Comparison of ENCODE assay signal across 1 cellular context in genomic region chr20:47318596-47319516, GRCh38.
TF ChIP-seq lines count a peak whose summit lies in the region.

No MANE protein-coding gene starts in this region.

TF ChIP-seq in HepG2, 621 proteins besides CTCF, POLR2A, EP300 and RAD21 (continued from another document and continues in another):
- TF ChIP-seq ZBTB2 (CRISPR knock-in tag; IDR thresholded peaks at IDR 0.05; ENCODE audit: low read depth) (no peak), SNAI1 (CRISPR knock-in tag; IDR thresholded peaks at IDR 0.05; ENCODE audit: borderline replicate concordance) (no peak), LCORL (IDR thresholded peaks at IDR 0.05) (no peak), LCORL (CRISPR knock-in tag; IDR thresholded peaks at IDR 0.05) (0 out of 2 replicates have a peak, but pooled peaks have one; percentile 7), MTF2 (CRISPR knock-in tag; IDR thresholded peaks at IDR 0.05; ENCODE audit: borderline replicate concordance) (no peak), ARNT2 (CRISPR knock-in tag; IDR thresholded peaks at IDR 0.05; ENCODE audit: low read depth) (no peak; the same call in 1 of the 2 replicates), SOX6 (IDR thresholded peaks at IDR 0.05) (no peak), SOX6 (CRISPR knock-in tag; IDR thresholded peaks at IDR 0.05) (peak; percentile 29; the same call in 1 of the 2 replicates), CC2D1A (CRISPR knock-in tag; IDR thresholded peaks at IDR 0.05) (0 out of 2 replicates have a peak, but pooled peaks have one; percentile 52), SKI (IDR thresholded peaks at IDR 0.05; ENCODE audit: partially characterized antibody) (no peak), NKX3-1 (CRISPR knock-in tag; IDR thresholded peaks at IDR 0.05) (no peak), RFX3 (CRISPR knock-in tag; IDR thresholded peaks at IDR 0.05) (no peak), DNMT1 (CRISPR knock-in tag; IDR thresholded peaks at IDR 0.05) (no peak), ZNF230 (CRISPR knock-in tag; IDR thresholded peaks at IDR 0.05) (peak; percentile 40; the same call in 1 of the 2 replicates), MEIS1 (CRISPR knock-in tag; IDR thresholded peaks at IDR 0.05; ENCODE audit: borderline replicate concordance) (peak; percentile 59; the same call in 1 of the 2 replicates), HDAC6 (IDR thresholded peaks at IDR 0.05; ENCODE audit: low read depth, low read length) (no peak), TEF (CRISPR knock-in tag; IDR thresholded peaks at IDR 0.05) (no peak), KAT7 (CRISPR knock-in tag; IDR thresholded peaks at IDR 0.05; ENCODE audit: borderline replicate concordance) (peak; percentile 66; the same call in 1 of the 2 replicates), ZNF567 (CRISPR knock-in tag; IDR thresholded peaks at IDR 0.05; ENCODE audit: borderline replicate concordance) (no peak; the same call in 1 of the 2 replicates), SNAPC4 (CRISPR knock-in tag; IDR thresholded peaks at IDR 0.05) (0 out of 2 replicates have a peak, but pooled peaks have one; percentile 54), PCBP1 (IDR thresholded peaks at IDR 0.05; ENCODE audit: borderline replicate concordance, low read depth, low read length) (no peak), TRIM24 (CRISPR knock-in tag; IDR thresholded peaks at IDR 0.05) (no peak), ZNF562 (CRISPR knock-in tag; IDR thresholded peaks at IDR 0.05; ENCODE audit: borderline replicate concordance) (no peak), ZNF619 (CRISPR knock-in tag; IDR thresholded peaks at IDR 0.05) (no peak), ARHGAP35 (CRISPR knock-in tag; IDR thresholded peaks at IDR 0.05; ENCODE audit: borderline replicate concordance) (peak; percentile 64; the same call in 1 of the 2 replicates), MXI1 (IDR thresholded peaks at IDR 0.05; ENCODE audit: borderline replicate concordance, low read depth, low read length) (peak; percentile 40; the same call in 1 of the 3 replicates), TEAD3 (CRISPR knock-in tag; optimal IDR thresholded peaks at IDR 0.05; ENCODE audit: borderline replicate concordance) (no peak), SAP130 (CRISPR knock-in tag; IDR thresholded peaks at IDR 0.05; ENCODE audit: low read depth) (peak; percentile 8; the same call in 1 of the 2 replicates), KDM2A (CRISPR knock-in tag; IDR thresholded peaks at IDR 0.05; ENCODE audit: borderline replicate concordance, low read depth) (peak; percentile 34; the same call in 1 of the 2 replicates), MEIS2 (CRISPR knock-in tag; IDR thresholded peaks at IDR 0.05) (peak; percentile 58), GTF3A (CRISPR knock-in tag; conservative IDR thresholded peaks at IDR 0.05) (peak; percentile 10; the same call in 1 of the 2 replicates), ZMYM3 (CRISPR knock-in tag; IDR thresholded peaks at IDR 0.05) (no peak), ZNF354B (CRISPR knock-in tag; IDR thresholded peaks at IDR 0.05) (peak; percentile 70; the same call in 1 of the 2 replicates), SMYD3 (CRISPR knock-in tag; IDR thresholded peaks at IDR 0.05) (no peak; the same call in 1 of the 2 replicates), POLR2AphosphoS5 (IDR thresholded peaks at IDR 0.05; ENCODE audit: low read depth, low read length) (no peak), ZNF121 (CRISPR knock-in tag; IDR thresholded peaks at IDR 0.05) (peak; percentile 73), UBTF (CRISPR knock-in tag; IDR thresholded peaks at IDR 0.05) (peak; percentile 54; the same call in 1 of the 2 replicates), ZNF264 (CRISPR knock-in tag; IDR thresholded peaks at IDR 0.05) (0 out of 2 replicates have a peak, but pooled peaks have one; percentile 4), ZNF570 (CRISPR knock-in tag; IDR thresholded peaks at IDR 0.05; ENCODE audit: borderline replicate concordance) (no peak), NR2F2 (IDR thresholded peaks at IDR 0.05; ENCODE audit: borderline replicate concordance, low read depth) (no peak), ETV5 (CRISPR knock-in tag; IDR thresholded peaks at IDR 0.05; ENCODE audit: borderline replicate concordance) (peak; percentile 11; the same call in 1 of the 2 replicates)
- TF ChIP-seq, protein P1, sequence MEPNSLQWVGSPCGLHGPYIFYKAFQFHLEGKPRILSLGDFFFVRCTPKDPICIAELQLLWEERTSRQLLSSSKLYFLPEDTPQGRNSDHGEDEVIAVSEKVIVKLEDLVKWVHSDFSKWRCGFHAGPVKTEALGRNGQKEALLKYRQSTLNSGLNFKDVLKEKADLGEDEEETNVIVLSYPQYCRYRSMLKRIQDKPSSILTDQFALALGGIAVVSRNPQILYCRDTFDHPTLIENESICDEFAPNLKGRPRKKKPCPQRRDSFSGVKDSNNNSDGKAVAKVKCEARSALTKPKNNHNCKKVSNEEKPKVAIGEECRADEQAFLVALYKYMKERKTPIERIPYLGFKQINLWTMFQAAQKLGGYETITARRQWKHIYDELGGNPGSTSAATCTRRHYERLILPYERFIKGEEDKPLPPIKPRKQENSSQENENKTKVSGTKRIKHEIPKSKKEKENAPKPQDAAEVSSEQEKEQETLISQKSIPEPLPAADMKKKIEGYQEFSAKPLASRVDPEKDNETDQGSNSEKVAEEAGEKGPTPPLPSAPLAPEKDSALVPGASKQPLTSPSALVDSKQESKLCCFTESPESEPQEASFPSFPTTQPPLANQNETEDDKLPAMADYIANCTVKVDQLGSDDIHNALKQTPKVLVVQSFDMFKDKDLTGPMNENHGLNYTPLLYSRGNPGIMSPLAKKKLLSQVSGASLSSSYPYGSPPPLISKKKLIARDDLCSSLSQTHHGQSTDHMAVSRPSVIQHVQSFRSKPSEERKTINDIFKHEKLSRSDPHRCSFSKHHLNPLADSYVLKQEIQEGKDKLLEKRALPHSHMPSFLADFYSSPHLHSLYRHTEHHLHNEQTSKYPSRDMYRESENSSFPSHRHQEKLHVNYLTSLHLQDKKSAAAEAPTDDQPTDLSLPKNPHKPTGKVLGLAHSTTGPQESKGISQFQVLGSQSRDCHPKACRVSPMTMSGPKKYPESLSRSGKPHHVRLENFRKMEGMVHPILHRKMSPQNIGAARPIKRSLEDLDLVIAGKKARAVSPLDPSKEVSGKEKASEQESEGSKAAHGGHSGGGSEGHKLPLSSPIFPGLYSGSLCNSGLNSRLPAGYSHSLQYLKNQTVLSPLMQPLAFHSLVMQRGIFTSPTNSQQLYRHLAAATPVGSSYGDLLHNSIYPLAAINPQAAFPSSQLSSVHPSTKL (CRISPR knock-in tag; IDR thresholded peaks at IDR 0.05), result no peak
- TF ChIP-seq, protein P2, sequence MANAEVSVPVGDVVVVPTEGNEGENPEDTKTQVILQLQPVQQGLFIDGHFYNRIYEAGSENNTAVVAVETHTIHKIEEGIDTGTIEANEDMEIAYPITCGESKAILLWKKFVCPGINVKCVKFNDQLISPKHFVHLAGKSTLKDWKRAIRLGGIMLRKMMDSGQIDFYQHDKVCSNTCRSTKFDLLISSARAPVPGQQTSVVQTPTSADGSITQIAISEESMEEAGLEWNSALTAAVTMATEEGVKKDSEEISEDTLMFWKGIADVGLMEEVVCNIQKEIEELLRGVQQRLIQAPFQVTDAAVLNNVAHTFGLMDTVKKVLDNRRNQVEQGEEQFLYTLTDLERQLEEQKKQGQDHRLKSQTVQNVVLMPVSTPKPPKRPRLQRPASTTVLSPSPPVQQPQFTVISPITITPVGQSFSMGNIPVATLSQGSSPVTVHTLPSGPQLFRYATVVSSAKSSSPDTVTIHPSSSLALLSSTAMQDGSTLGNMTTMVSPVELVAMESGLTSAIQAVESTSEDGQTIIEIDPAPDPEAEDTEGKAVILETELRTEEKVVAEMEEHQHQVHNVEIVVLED (CRISPR knock-in tag; IDR thresholded peaks at IDR 0.05; ENCODE audit: borderline replicate concordance), result 0 out of 2 replicates have a peak, but pooled peaks have one; percentile 7
- TF ChIP-seq, protein P3, sequence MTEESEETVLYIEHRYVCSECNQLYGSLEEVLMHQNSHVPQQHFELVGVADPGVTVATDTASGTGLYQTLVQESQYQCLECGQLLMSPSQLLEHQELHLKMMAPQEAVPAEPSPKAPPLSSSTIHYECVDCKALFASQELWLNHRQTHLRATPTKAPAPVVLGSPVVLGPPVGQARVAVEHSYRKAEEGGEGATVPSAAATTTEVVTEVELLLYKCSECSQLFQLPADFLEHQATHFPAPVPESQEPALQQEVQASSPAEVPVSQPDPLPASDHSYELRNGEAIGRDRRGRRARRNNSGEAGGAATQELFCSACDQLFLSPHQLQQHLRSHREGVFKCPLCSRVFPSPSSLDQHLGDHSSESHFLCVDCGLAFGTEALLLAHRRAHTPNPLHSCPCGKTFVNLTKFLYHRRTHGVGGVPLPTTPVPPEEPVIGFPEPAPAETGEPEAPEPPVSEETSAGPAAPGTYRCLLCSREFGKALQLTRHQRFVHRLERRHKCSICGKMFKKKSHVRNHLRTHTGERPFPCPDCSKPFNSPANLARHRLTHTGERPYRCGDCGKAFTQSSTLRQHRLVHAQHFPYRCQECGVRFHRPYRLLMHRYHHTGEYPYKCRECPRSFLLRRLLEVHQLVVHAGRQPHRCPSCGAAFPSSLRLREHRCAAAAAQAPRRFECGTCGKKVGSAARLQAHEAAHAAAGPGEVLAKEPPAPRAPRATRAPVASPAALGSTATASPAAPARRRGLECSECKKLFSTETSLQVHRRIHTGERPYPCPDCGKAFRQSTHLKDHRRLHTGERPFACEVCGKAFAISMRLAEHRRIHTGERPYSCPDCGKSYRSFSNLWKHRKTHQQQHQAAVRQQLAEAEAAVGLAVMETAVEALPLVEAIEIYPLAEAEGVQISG (CRISPR knock-in tag; IDR thresholded peaks at IDR 0.05), result no peak; the same call in 1 of the 2 replicates
- TF ChIP-seq, protein P4, sequence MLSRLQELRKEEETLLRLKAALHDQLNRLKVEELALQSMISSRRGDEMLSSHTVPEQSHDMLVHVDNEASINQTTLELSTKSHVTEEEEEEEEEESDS (CRISPR knock-in tag; IDR thresholded peaks at IDR 0.05; ENCODE audit: borderline replicate concordance), result 0 out of 2 replicates have a peak, but pooled peaks have one; percentile 47
